In the genomic region with DNA sequence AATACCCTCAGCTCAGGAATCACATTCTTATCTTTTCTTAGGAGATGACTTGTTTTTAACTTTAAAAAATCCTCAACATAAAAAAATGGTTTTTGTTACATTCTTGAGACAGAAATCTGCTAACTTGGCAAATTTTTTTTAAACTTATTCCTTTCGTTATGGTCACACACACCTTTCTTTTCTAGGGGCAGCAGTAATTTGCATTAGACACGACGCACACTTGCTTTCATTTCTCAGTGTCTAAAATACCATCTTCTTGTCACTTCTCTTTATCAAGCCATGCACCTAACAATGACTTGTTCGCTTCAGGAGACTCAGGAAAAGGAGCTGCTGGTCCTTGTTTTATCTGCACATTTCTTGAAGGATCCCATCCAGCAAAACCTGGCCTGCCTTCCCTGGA, we compare ENCODE assay signal across 8 cellular contexts.
DNase-seq lines count a peak whose midpoint lies in the region; ATAC-seq and TF ChIP-seq lines count a peak whose summit lies in the region.

No MANE protein-coding gene starts in this region.

- peaks cover 36% of the 10 kb centered on the region for H3K4me1 Mint-ChIP-seq in activated naive CD8-positive, alpha-beta T cell treated with anti-CD3 and anti-CD28 coated beads, Interleukin-2, amount 10 ng/mL, durations not matched to agents 7 days and 5 days

- peak; percentile 13 for DNase-seq in CD1c-positive myeloid dendritic cell (ENCODE audit: extremely low spot score)
- DNase-seq in activated naive CD8-positive, alpha-beta T cell treated with anti-CD3 and anti-CD28 coated beads, Interleukin-2, amount 10 ng/mL, durations not matched to agents 7 days and 5 days, result no peak
- no peak for DNase-seq in stimulated activated CD4-positive, alpha-beta T cell treated with anti-CD3 and anti-CD28 coated beads, Interleukin-15, amount 100 ng/mL, for 24 hours
- DNase-seq in left lobe of liver (ENCODE audit: low spot score), result no peak
- no peak for DNase-seq in SW 1271 (lab: John Stamatoyannopoulos, UW)
- no peak for DNase-seq in omental fat pad (ENCODE audit: low spot score)

- H3K9me3 Mint-ChIP-seq in activated naive CD8-positive, alpha-beta T cell treated with anti-CD3 and anti-CD28 coated beads, Interleukin-2, amount 10 ng/mL, durations not matched to agents 7 days and 5 days, result peaks cover 5% of the 10 kb centered on the region

- H3K27me3 Mint-ChIP-seq in activated naive CD8-positive, alpha-beta T cell treated with anti-CD3 and anti-CD28 coated beads, Interleukin-2, amount 10 ng/mL, durations not matched to agents 7 days and 5 days, result no peaks in the 10 kb centered on the region

- H3K36me3 Mint-ChIP-seq in activated naive CD8-positive, alpha-beta T cell treated with anti-CD3 and anti-CD28 coated beads, Interleukin-2, amount 10 ng/mL, durations not matched to agents 7 days and 5 days, result peaks cover 8% of the 10 kb centered on the region

- peak overlapping the region; percentile 64 for H3K4me3 Mint-ChIP-seq in activated naive CD8-positive, alpha-beta T cell treated with anti-CD3 and anti-CD28 coated beads, Interleukin-2, amount 10 ng/mL, durations not matched to agents 7 days and 5 days

- TF ChIP-seq CTCF in omental fat pad (IDR thresholded peaks at IDR 0.05), result no peak

- ATAC-seq in GM19438 (IDR thresholded peaks at IDR 0.05; ENCODE audit: low read depth, unreplicated experiment) (peak; percentile 72), HG03354 (IDR thresholded peaks at IDR 0.05; ENCODE audit: poor library complexity, severe bottlenecking, unreplicated experiment) (peak; percentile 76), left lobe of liver (no peak), omental fat pad (ENCODE audit: low FRiP score) (no peak)
- ATAC-seq in activated naive CD8-positive, alpha-beta T cell treated with anti-CD3 and anti-CD28 coated beads, Interleukin-2, amount 10 ng/mL, durations not matched to agents 7 days and 5 days (ENCODE audit: low read depth), result no peak

- H3K27ac Mint-ChIP-seq in activated naive CD8-positive, alpha-beta T cell treated with anti-CD3 and anti-CD28 coated beads, Interleukin-2, amount 10 ng/mL, durations not matched to agents 7 days and 5 days, result peak overlapping the region; percentile 87

- POLR2A ChIA-PET in activated naive CD8-positive, alpha-beta T cell treated with anti-CD3 and anti-CD28 coated beads, Interleukin-2, amount 10 ng/mL, durations not matched to agents 7 days and 5 days (lab: Charles Lee), result interaction anchor here (0.9 to 1.9 kb wide), 3 partner anchors 18 to 111 kb away, joined by 6 to 7 read pairs (median 6); no protein-coding TSS in a partner anchor

Comparison
In these comparisons a context has a peak if more than half of its experiments do, and no peak if none do; other contexts are left out.
1. ATAC-seq: peak in GM19438 (single experiment) and HG03354 (single experiment); none in activated naive CD8-positive, alpha-beta T cell treated with anti-CD3 and anti-CD28 coated beads, Interleukin-2, amount 10 ng/mL, durations not matched to agents 7 days and 5 days (single experiment), left lobe of liver (single experiment) and omental fat pad (single experiment).